8 cellular contexts compared by ENCODE assay signal in the genomic region with DNA sequence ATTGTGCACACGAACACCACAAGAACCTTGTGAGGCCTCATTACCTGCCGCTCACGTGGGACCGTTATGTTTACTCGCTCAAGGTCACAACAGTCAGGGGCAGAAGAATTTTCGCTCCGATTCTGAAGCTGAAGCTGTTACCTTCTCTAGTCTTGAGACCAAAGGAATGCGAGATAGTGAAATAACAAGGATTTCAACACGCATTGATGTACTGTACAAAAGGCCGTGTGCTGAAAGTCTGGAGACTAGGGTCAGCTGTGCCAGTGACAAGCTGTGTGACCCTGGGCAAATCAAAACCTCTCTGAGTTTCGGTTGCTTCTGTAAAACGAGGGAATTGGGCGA. TPM values are rescaled to one million over a fixed set of nuclear protein-coding genes. Genes with fewer than 3 reads are reported as not detected.
DNase-seq lines count a peak whose midpoint lies in the region; ATAC-seq, FAIRE-seq and TF ChIP-seq lines count a peak whose summit lies in the region.

No MANE protein-coding gene starts in this region.

- no peaks in the 10 kb centered on the region for H3K27me3 Mint-ChIP-seq in T-helper 1 cell treated with Interleukin-12 subunit alpha and Interleukin-12 subunit beta and Interleukin-4 antibody, amounts not matched to agents 30 μg/mL and 1 μg/mL, for 36 hours (ENCODE audit: low read depth)
- no peaks in the 10 kb centered on the region for H3K27me3 Mint-ChIP-seq in memory B cell
- H3K27me3 Mint-ChIP-seq in stimulated activated naive CD8-positive, alpha-beta T cell treated with anti-CD3 and anti-CD28 coated beads, Interleukin-15, amount 100 ng/mL, for 72 hours, result no peaks in the 10 kb centered on the region

- H3K36me3 Mint-ChIP-seq in T-helper 1 cell treated with Interleukin-12 subunit alpha and Interleukin-12 subunit beta and Interleukin-4 antibody, amounts not matched to agents 30 μg/mL and 1 μg/mL, for 36 hours (ENCODE audit: low read depth), result peaks cover 35% of the 10 kb centered on the region
- peaks cover 4% of the 10 kb centered on the region for H3K36me3 Mint-ChIP-seq in memory B cell

- dilution Hi-C loops in mammary epithelial cell (cut with HindIII; ENCODE audit: low sequenced_read_pairs), result no loop called here

- peak; percentile 15 for TF ChIP-seq POLR2A in GM12891 (IDR thresholded peaks at IDR 0.05; ENCODE audit: low read depth, low read length)

- peak overlapping the region; percentile 94 for H3K4me3 Mint-ChIP-seq in T-helper 1 cell treated with Interleukin-12 subunit alpha and Interleukin-12 subunit beta and Interleukin-4 antibody, amounts not matched to agents 30 μg/mL and 1 μg/mL, for 36 hours
- peak overlapping the region; percentile 96 for H3K4me3 Mint-ChIP-seq in memory B cell
- H3K4me3 Mint-ChIP-seq in stimulated activated naive CD8-positive, alpha-beta T cell treated with anti-CD3 and anti-CD28 coated beads, Interleukin-15, amount 100 ng/mL, for 72 hours, result peak overlapping the region; percentile 92 to 96

- H3K27me3 ChIP-seq in mammary epithelial cell (ENCODE audit: insufficient read depth, low read length), result no peaks in the 10 kb centered on the region

- H3K27ac Mint-ChIP-seq in T-helper 1 cell treated with Interleukin-12 subunit alpha and Interleukin-12 subunit beta and Interleukin-4 antibody, amounts not matched to agents 30 μg/mL and 1 μg/mL, for 36 hours, result peak overlapping the region; percentile 99
- H3K27ac Mint-ChIP-seq in memory B cell, result peak overlapping the region; percentile 99
- peak overlapping the region; percentile 99 for H3K27ac Mint-ChIP-seq in stimulated activated naive CD8-positive, alpha-beta T cell treated with anti-CD3 and anti-CD28 coated beads, Interleukin-15, amount 100 ng/mL, for 72 hours

- H3K4me1 ChIP-seq in mammary epithelial cell (ENCODE audit: insufficient read depth, low read length), result peaks cover 22% of the 10 kb centered on the region

- H3K36me3 ChIP-seq in mammary epithelial cell (ENCODE audit: insufficient read depth, low read length), result no peaks in the 10 kb centered on the region

- TSS peak; percentile 37 for BruUV-seq in mammary epithelial cell (replicated peaks; lab: Mats Ljungman, UMichigan)

- CTCF ChIA-PET in mammary epithelial cell (lab: Charles Lee; ENCODE audit: low non-redundant PET), result no interaction called here

- H2AFZ ChIP-seq in mammary epithelial cell (ENCODE audit: low read depth, low read length), result peak overlapping the region; percentile 89

- H3K27ac ChIP-seq in mammary epithelial cell (ENCODE audit: insufficient read depth, low read depth, low read length), result peak overlapping the region; percentile 78

- intact Hi-C loops in mammary epithelial cell (cut with micrococcal nuclease), result loop anchor here (2.0 to 10.0 kb wide), 2 partner anchors 45 to 231 kb away; no protein-coding TSS in a partner anchor

- H3K79me2 ChIP-seq in mammary epithelial cell (ENCODE audit: insufficient read depth, low read length), result peaks cover 18% of the 10 kb centered on the region

- no peak for DNase-seq in GM12891 (ENCODE audit: insufficient read length, low spot score)
- peak; percentile 41 for DNase-seq in mammary epithelial cell
- peak in 1 of 2 donors; percentile 26 for DNase-seq in memory B cell (ENCODE audit: low spot score in 2 of 2)
- DNase-seq in stimulated activated naive CD8-positive, alpha-beta T cell treated with anti-CD3 and anti-CD28 coated beads, Interleukin-15, amount 100 ng/mL, for 72 hours, result peak; percentile 47 to 66
- no peak for DNase-seq in HTR-8/SVneo (ENCODE audit: insufficient read length, low spot score)
- DNase-seq in NCI-H2107 treated with DMSO at 0.1 percent for 48 hours (lab: John Stamatoyannopoulos, UW; ENCODE audit: unreplicated experiment), result no peak

- no peak for TF ChIP-seq CTCF in mammary epithelial cell (conservative IDR thresholded peaks at IDR 0.05 in 1 of 2, IDR thresholded peaks at IDR 0.05 in 1 of 2; ENCODE audit: extremely low read depth in 1 of 2, insufficient read depth in 1 of 2, low read depth in 1 of 2, low read length in 2 of 2)

- no peaks in the 10 kb centered on the region for H4K20me1 ChIP-seq in mammary epithelial cell (ENCODE audit: insufficient read depth, low read length)

- H3K9ac ChIP-seq in mammary epithelial cell (ENCODE audit: insufficient read depth, low read length), result peak overlapping the region; percentile 68

- H3K4me1 Mint-ChIP-seq in T-helper 1 cell treated with Interleukin-12 subunit alpha and Interleukin-12 subunit beta and Interleukin-4 antibody, amounts not matched to agents 30 μg/mL and 1 μg/mL, for 36 hours (ENCODE audit: low read depth), result peaks cover 57% of the 10 kb centered on the region
- peaks cover 28% of the 10 kb centered on the region for H3K4me1 Mint-ChIP-seq in memory B cell
- peaks cover 62% of the 10 kb centered on the region for H3K4me1 Mint-ChIP-seq in stimulated activated naive CD8-positive, alpha-beta T cell treated with anti-CD3 and anti-CD28 coated beads, Interleukin-15, amount 100 ng/mL, for 72 hours

- H3K4me3 ChIP-seq in mammary epithelial cell (replicated peaks in 1 of 3; ENCODE audit: insufficient read depth in 1 of 3, low read depth in 2 of 3, low read length in 3 of 3), result peak overlapping the region; percentile 75 to 91 (median 86)

- peaks cover under 1% of the 10 kb centered on the region for H3K9me3 ChIP-seq in mammary epithelial cell (replicated peaks; ENCODE audit: insufficient read depth, low read length)

- in situ Hi-C loops in mammary epithelial cell (cut with MboI; ENCODE audit: low sequenced_read_pairs in 2 of 2), result loop anchor here in 1 of 2 donors (10.0 kb wide), 1 partner anchor 101 kb away; no protein-coding TSS in a partner anchor

- 9% methylated on average over 9 of the region's 13 CpGs for WGBS in mammary epithelial cell (ENCODE audit: low coverage, missing lambda C conversion rate)

- ATAC-seq in HG02884 (IDR thresholded peaks at IDR 0.05; ENCODE audit: unreplicated experiment) (peak; percentile 19), memory B cell (ENCODE audit: low read depth) (peak; percentile 50)
- ATAC-seq in stimulated activated naive CD8-positive, alpha-beta T cell treated with anti-CD3 and anti-CD28 coated beads, Interleukin-15, amount 100 ng/mL, for 72 hours, result peak; percentile 66

- H3K9me3 Mint-ChIP-seq in T-helper 1 cell treated with Interleukin-12 subunit alpha and Interleukin-12 subunit beta and Interleukin-4 antibody, amounts not matched to agents 30 μg/mL and 1 μg/mL, for 36 hours, result peaks cover 25% of the 10 kb centered on the region
- H3K9me3 Mint-ChIP-seq in memory B cell, result peaks cover 8% of the 10 kb centered on the region
- peaks cover 15 to 28% of the 10 kb centered on the region in 2 donors for H3K9me3 Mint-ChIP-seq in stimulated activated naive CD8-positive, alpha-beta T cell treated with anti-CD3 and anti-CD28 coated beads, Interleukin-15, amount 100 ng/mL, for 72 hours

- FAIRE-seq in GM12891 (lab: Jason Lieb, UNC), result no peak
- FAIRE-seq in HTR-8/SVneo (lab: Jason Lieb, UNC), result no peak

- peak overlapping the region; percentile 96 for H3K4me2 ChIP-seq in mammary epithelial cell (ENCODE audit: insufficient read depth, low read depth, low read length)

TF ChIP-seq in GM12891, 5 proteins besides CTCF, POLR2A, EP300 and RAD21:
- TF ChIP-seq POU2F2 (IDR thresholded peaks at IDR 0.05; ENCODE audit: low read depth, low read length) (no peak), TAF1 (IDR thresholded peaks at IDR 0.05; ENCODE audit: low read depth, low read length) (no peak), SPI1 (IDR thresholded peaks at IDR 0.05; ENCODE audit: low read depth, low read length) (no peak), PAX5 (IDR thresholded peaks at IDR 0.05; ENCODE audit: insufficient read depth, low read length, severe bottlenecking) (no peak), POLR2AphosphoS5 (IDR thresholded peaks at IDR 0.05; ENCODE audit: low read depth, low read length) (no peak)

RNA-seq across cellular contexts. Expression of gene NEMP2, which starts 0.6 kb away (rescaled TPM):
- polyA plus RNA-seq in GM12891 (2012; ENCODE audit: low read depth, missing spikeins), result 4.1 TPM
- 1 to 10 TPM; 5.0 to 6.0 TPM for total RNA-seq in mammary epithelial cell
- 3.1 TPM for polyA plus RNA-seq in mammary epithelial cell
- 11.3 TPM for polyA minus RNA-seq in mammary epithelial cell

Comparison
In these comparisons a context has a peak if more than half of its experiments do, and no peak if none do; other contexts are left out.
1. DNase-seq: peak in mammary epithelial cell (single experiment) and stimulated activated naive CD8-positive, alpha-beta T cell treated with anti-CD3 and anti-CD28 coated beads, Interleukin-15, amount 100 ng/mL, for 72 hours (2 of 2); none in GM12891 (single experiment), HTR-8/SVneo (single experiment) and NCI-H2107 treated with DMSO at 0.1 percent for 48 hours (single experiment).
2. Peak in every context shown above with its lines, with median percentiles within 50 percentile points of each other: ATAC-seq, H3K27ac Mint-ChIP-seq and H3K4me3 Mint-ChIP-seq.